7 cellular contexts compared by ENCODE assay signal in genomic region chr4:89351201-89351600, GRCh38. TPM values are rescaled to one million over a fixed set of nuclear protein-coding genes. Genes with fewer than 3 reads are reported as not detected.
"Had no signal": no experiment of that assay in that cellular context is flagged by ENCODE, and none has a peak within 500 bp of the region (broad histone marks: within the 10 kb centered on the region; RNA-seq: fewer than 3 reads in every experiment).

No MANE protein-coding gene starts in this region.

- H3K9ac ChIP-seq: KMS-11 had no signal

- H3K27ac ChIP-seq: HL-60, KMS-11 had no signal

- H3K4me2 ChIP-seq: KMS-11 had no signal

- DNase-seq: IMR-90, KBM-7, KG1 had no signal

- ATAC-seq: HepG2, K562 had no signal

- H3K4me3 ChIP-seq: K562 had no signal

RNA-seq across cellular contexts. Expression of gene GPRIN3, which starts 43.6 kb away (rescaled TPM):
- total RNA-seq: HepG2 had no signal
- polyA plus RNA-seq: HepG2, IMR-90, K562 had no signal
